10 cellular contexts compared by ENCODE assay signal in the genomic region with DNA sequence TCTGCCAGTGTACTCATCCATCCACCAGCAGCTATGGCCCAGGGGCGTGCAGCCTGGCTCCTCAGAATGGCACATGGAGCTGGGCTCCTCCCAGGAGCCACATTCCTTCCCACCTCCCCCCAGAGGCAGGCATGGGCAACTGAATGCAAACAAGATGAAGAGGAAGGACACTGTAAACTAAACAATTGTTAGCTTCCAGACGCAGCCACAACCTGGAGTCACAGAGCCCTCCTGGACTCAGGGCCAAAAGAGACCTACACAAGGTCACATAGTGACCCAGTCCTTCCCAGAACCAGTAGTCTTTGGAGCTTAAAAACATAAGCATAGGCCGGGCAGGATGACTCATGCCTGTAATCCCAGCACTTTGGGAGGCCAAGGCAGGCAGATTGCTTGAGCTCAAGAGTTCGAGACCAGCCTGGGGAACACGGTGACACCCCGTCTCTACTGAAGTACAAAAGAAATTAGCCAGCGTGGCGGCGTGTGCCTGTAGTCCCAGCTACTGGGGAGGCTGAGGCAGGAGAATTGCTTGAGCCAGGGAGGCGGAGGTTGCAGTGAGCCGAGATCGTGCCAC. TPM values are rescaled to one million over a fixed set of nuclear protein-coding genes. Genes with fewer than 3 reads are reported as not detected.
DNase-seq lines count a peak whose midpoint lies in the region; ATAC-seq and TF ChIP-seq lines count a peak whose summit lies in the region.
"Had no signal": no experiment of that assay in that cellular context is flagged by ENCODE, and none has a peak within 500 bp of the region (broad histone marks: within the 10 kb centered on the region; RNA-seq: fewer than 3 reads in every experiment).

No MANE protein-coding gene starts in this region.

- DNase-seq in DMS114 treated with DMSO at 0.1 percent for 48 hours (lab: John Stamatoyannopoulos, UW; ENCODE audit: unreplicated experiment) (peak; percentile 5), M059J (ENCODE audit: low read depth) (peak; percentile 88), choroid plexus epithelial cell (ENCODE audit: low read depth) (peak; percentile 55), mesenteric fat pad (ENCODE audit: low spot score) (peak; percentile 45), pons (ENCODE audit: low spot score) (no peak), NCI-H82 treated with DMSO at 0.1 percent for 48 hours (lab: John Stamatoyannopoulos, UW; ENCODE audit: unreplicated experiment) (no peak)
- DNase-seq in stimulated activated CD4-positive, alpha-beta T cell treated with anti-CD3 and anti-CD28 coated beads, Interleukin-4, amount 100 ng/mL, for 24 hours = no peak
- DNase-seq: NCI-H510A had no signal

- TF ChIP-seq CTCF in choroid plexus epithelial cell (conservative IDR thresholded peaks at IDR 0.05; ENCODE audit: low read depth, low read length) = peak; percentile 58

- ATAC-seq in GM21381 (IDR thresholded peaks at IDR 0.05; ENCODE audit: unreplicated experiment) = no peak

- H3K4me3 ChIP-seq in choroid plexus epithelial cell (ENCODE audit: low read depth, low read length) = no peak overlapping the region
- H3K4me3 ChIP-seq: right atrium auricular region had no signal

RNA-seq across cellular contexts. Expression of a gene that starts 30.7 kb away (rescaled TPM):
- total RNA-seq in M059J (2014; rRNA removed; shearing (Covaris generic)) = not detected in 2 replicates
- total RNA-seq in mesenteric fat pad = 151 TPM

Comparison
In these comparisons a context has a peak if more than half of its experiments do, and no peak if none do; other contexts are left out.
1. DNase-seq: peak in DMS114 treated with DMSO at 0.1 percent for 48 hours (single experiment), M059J (single experiment), choroid plexus epithelial cell (single experiment) and mesenteric fat pad (single experiment); none in pons (single experiment), stimulated activated CD4-positive, alpha-beta T cell treated with anti-CD3 and anti-CD28 coated beads, Interleukin-4, amount 100 ng/mL, for 24 hours (single experiment) and NCI-H82 treated with DMSO at 0.1 percent for 48 hours (single experiment).
2. RNA of a gene that starts 30.7 kb away (total RNA-seq): 151 TPM in mesenteric fat pad (single experiment); not detected in M059J; every median in the first group is over 100 times any median in the second.